ENCODE assay signal across 24 cellular contexts in genomic region chr6:34474754-34475153, GRCh38. TPM values are rescaled to one million over a fixed set of nuclear protein-coding genes. Genes with fewer than 3 reads are reported as not detected.
DNase-seq lines count a peak whose midpoint lies in the region; ATAC-seq, FAIRE-seq and TF ChIP-seq lines count a peak whose summit lies in the region.
"Had no signal": no experiment of that assay in that cellular context is flagged by ENCODE, and none has a peak within 500 bp of the region (broad histone marks: within the 10 kb centered on the region; RNA-seq: fewer than 3 reads in every experiment).

No MANE protein-coding gene starts in this region.

- H3K36me3 ChIP-seq in K562 (ENCODE audit: control insufficient read depth, insufficient read depth, low read length) (no peaks in the 10 kb centered on the region), mesenchymal stem cell (ENCODE audit: control insufficient read depth in 1 of 2, insufficient read depth in 2 of 2, low read depth in 1 of 2, low read length in 2 of 2) (no peaks in the 10 kb centered on the region)
- H3K36me3 ChIP-seq: BLaER1, HAP-1 had no signal

- no peak overlapping the region for H3K4me3 Mint-ChIP-seq in activated naive CD4-positive, alpha-beta T cell treated with anti-CD3 and anti-CD28 coated beads, Interleukin-2, amount 50 U/mL, for 24 hours
- H3K4me3 Mint-ChIP-seq: B cell; CD4-positive, CD25-positive, alpha-beta regulatory T cell; CD8-positive, alpha-beta T cell; GM23338 had no signal

- no peak for DNase-seq in activated naive CD4-positive, alpha-beta T cell treated with Interleukin-2 at 50 U/mL for 16 hours
- no peak for DNase-seq in K562 (ENCODE audit: extremely low read depth in 1 of 4, low spot score in 3 of 4)
- no peak for DNase-seq in mesenchymal stem cell
- DNase-seq in NCI-H748 (lab: John Stamatoyannopoulos, UW; ENCODE audit: unreplicated experiment), result no peak
- DNase-seq: Caco-2; CD4-positive, CD25-positive, alpha-beta regulatory T cell; CD8-positive, alpha-beta T cell; DMS 273 treated with DMSO at 0.1 percent for 48 hours; DMS79; GDM1 had no signal

- no peak for TF ChIP-seq RAD21 in K562 (CRISPR knock-in tag; conservative IDR thresholded peaks at IDR 0.05 in 1 of 2, IDR thresholded peaks at IDR 0.05 in 1 of 2)

- in situ Hi-C loops in K562 (cut with MboI), result loop anchor here (25.0 kb wide), 1 partner anchor 663 kb away; the partner anchor contains the start of gene TCP11

- no peak overlapping the region for H3K14ac ChIP-seq in mesenchymal stem cell (ENCODE audit: low read length in 2 of 2)

- no peak overlapping the region for H2AK5ac ChIP-seq in mesenchymal stem cell (ENCODE audit: low read length, severe bottlenecking)

- no peaks in the 10 kb centered on the region for H3K79me2 ChIP-seq in K562 (ENCODE audit: control insufficient read depth, insufficient read depth, low read length)

- no peak for TF ChIP-seq POLR2A in K562 (conservative IDR thresholded peaks at IDR 0.05)

- intact Hi-C loops in K562 (cut with micrococcal nuclease), result no loop called here

- H3K4me3 ChIP-seq in K562 (no peak overlapping the region), mesenchymal stem cell (ENCODE audit: insufficient read depth in 1 of 2, low read depth in 1 of 2, low read length in 2 of 2) (no peak overlapping the region)
- H3K4me3 ChIP-seq: BLaER1, GM12878, GM23338, HAP-1 had no signal

- no TSS peak for BruUV-seq in K562 (replicated peaks; lab: Mats Ljungman, UMichigan)

- H3K9me3 Mint-ChIP-seq in activated naive CD4-positive, alpha-beta T cell treated with anti-CD3 and anti-CD28 coated beads, Interleukin-2, amount 50 U/mL, for 24 hours, result no peaks in the 10 kb centered on the region
- H3K9me3 Mint-ChIP-seq: CD8-positive, alpha-beta T cell had no signal

- no peaks in the 10 kb centered on the region for H3K4me1 Mint-ChIP-seq in activated naive CD4-positive, alpha-beta T cell treated with anti-CD3 and anti-CD28 coated beads, Interleukin-2, amount 50 U/mL, for 24 hours
- H3K4me1 Mint-ChIP-seq: CD4-positive, CD25-positive, alpha-beta regulatory T cell had no signal

- TF ChIP-seq CTCF in K562 (IDR thresholded peaks at IDR 0.05 in 2 of 3, conservative IDR thresholded peaks at IDR 0.05 in 1 of 3; ENCODE audit: insufficient read depth in 2 of 3, low read depth in 1 of 3, low read length in 3 of 3), result no peak

- H3K9me3 ChIP-seq in K562 (replicated peaks; ENCODE audit: control insufficient read depth, insufficient read depth, low read depth, low read length), result no peaks in the 10 kb centered on the region
- H3K9me3 ChIP-seq in mesenchymal stem cell (ENCODE audit: control insufficient read depth, low read length), result peaks cover 6% of the 10 kb centered on the region
- H3K9me3 ChIP-seq: BLaER1, Caco-2, HAP-1 had no signal

- no peak overlapping the region for H4K8ac ChIP-seq in mesenchymal stem cell (ENCODE audit: low read length)

- no peak overlapping the region for H2BK15ac ChIP-seq in mesenchymal stem cell (ENCODE audit: low read depth, poor library complexity, severe bottlenecking)

- no peak overlapping the region for H2AFZ ChIP-seq in K562 (ENCODE audit: low read depth, low read length)
- H2AFZ ChIP-seq in mesenchymal stem cell (ENCODE audit: low read depth, low read length), result no peak overlapping the region
- H2AFZ ChIP-seq: GM23338 had no signal

- H3K27me3 ChIP-seq in K562 (ENCODE audit: control insufficient read depth in 2 of 2, insufficient read depth in 2 of 2, low read length in 2 of 2), result no peaks in the 10 kb centered on the region; a peak in 1 of 5 replicates
- H3K27me3 ChIP-seq in mesenchymal stem cell (ENCODE audit: control insufficient read depth in 1 of 2, insufficient read depth in 1 of 2, low read length in 2 of 2), result peaks cover 12 to 28% of the 10 kb centered on the region in 2 experiments
- H3K27me3 ChIP-seq: BLaER1 had no signal

- H3K27ac ChIP-seq in K562 (ENCODE audit: extremely low read depth, low read depth, low read length) (no peak overlapping the region), mesenchymal stem cell (ENCODE audit: low read length, poor library complexity, severe bottlenecking) (no peak overlapping the region)
- H3K27ac ChIP-seq: 22Rv1, BLaER1, C4-2B had no signal

- no peaks in the 10 kb centered on the region for H3K79me1 ChIP-seq in mesenchymal stem cell (replicated peaks; ENCODE audit: low read length, poor library complexity, severe bottlenecking)

- H3K4me1 ChIP-seq in K562 (replicated peaks in 1 of 2; ENCODE audit: control insufficient read depth in 2 of 2, insufficient read depth in 2 of 2, low read length in 2 of 2) (peaks cover 0 to 4% of the 10 kb centered on the region in 2 experiments; a peak in 4 of 5 replicates), mesenchymal stem cell (ENCODE audit: control insufficient read depth, insufficient read depth, low read depth, low read length) (no peaks in the 10 kb centered on the region)
- H3K4me1 ChIP-seq: Caco-2, HAP-1 had no signal

- H3K4me2 ChIP-seq in K562 (ENCODE audit: insufficient read depth, low read length) (no peak overlapping the region), mesenchymal stem cell (ENCODE audit: low read length, poor library complexity, severe bottlenecking) (no peak overlapping the region)
- H3K4me2 ChIP-seq: BLaER1, GM23338 had no signal

- no peaks in the 10 kb centered on the region for H4K20me1 ChIP-seq in K562 (replicated peaks; ENCODE audit: control insufficient read depth, insufficient read depth, low read length)
- H4K20me1 ChIP-seq: BLaER1 had no signal

- 11% methylated on average over 2 of the region's 2 CpGs for WGBS in K562 (ENCODE audit: insufficient coverage, low coverage, missing lambda C conversion rate)
- 75% methylated on average over 2 of the region's 2 CpGs for WGBS in mesenchymal stem cell

- H3K18ac ChIP-seq in mesenchymal stem cell (ENCODE audit: low read depth in 1 of 2, low read length in 2 of 2), result peak overlapping the region in 1 of 2 experiments; percentile 23

- no peak overlapping the region for H3K4ac ChIP-seq in mesenchymal stem cell (ENCODE audit: low read depth in 1 of 2, low read length in 2 of 2)

- H3K36me3 Mint-ChIP-seq in activated naive CD4-positive, alpha-beta T cell treated with anti-CD3 and anti-CD28 coated beads, Interleukin-2, amount 50 U/mL, for 24 hours, result no peaks in the 10 kb centered on the region
- H3K36me3 Mint-ChIP-seq: CD8-positive, alpha-beta T cell had no signal

- peak overlapping the region; percentile 2 for H2BK120ac ChIP-seq in mesenchymal stem cell (ENCODE audit: low read depth, low read length)

- no peaks in the 10 kb centered on the region for H3K9me1 ChIP-seq in K562 (ENCODE audit: control insufficient read depth, insufficient read depth, low read length)

- H4K91ac ChIP-seq in mesenchymal stem cell (ENCODE audit: low read length), result no peak overlapping the region

- no peak for ATAC-seq in K562
- ATAC-seq in HG03280 (IDR thresholded peaks at IDR 0.05; ENCODE audit: unreplicated experiment), result no peak
- ATAC-seq in HG03521 (IDR thresholded peaks at IDR 0.05; ENCODE audit: unreplicated experiment), result no peak
- ATAC-seq: CD8-positive, alpha-beta T cell; GM12878 had no signal

- H3K23ac ChIP-seq in mesenchymal stem cell (ENCODE audit: low read length in 2 of 2), result no peak overlapping the region

- no peak overlapping the region for H2BK5ac ChIP-seq in mesenchymal stem cell (ENCODE audit: low read depth, low read length, poor library complexity, severe bottlenecking)

- CTCF ChIA-PET in K562 (lab: Yijun Ruan, JAX; ENCODE audit: low intra/inter-chr PET ratio), result no interaction called here

- H3K9ac ChIP-seq in K562 (ENCODE audit: insufficient read depth in 1 of 2, low read depth in 2 of 2, low read length in 2 of 2), result no peak overlapping the region
- H3K9ac ChIP-seq in mesenchymal stem cell (ENCODE audit: low read length), result no peak overlapping the region
- H3K9ac ChIP-seq: BLaER1 had no signal

- H3K27me3 Mint-ChIP-seq in activated naive CD4-positive, alpha-beta T cell treated with anti-CD3 and anti-CD28 coated beads, Interleukin-2, amount 50 U/mL, for 24 hours, result no peaks in the 10 kb centered on the region
- H3K27me3 Mint-ChIP-seq: B cell had no signal

- H3K27ac Mint-ChIP-seq in activated naive CD4-positive, alpha-beta T cell treated with anti-CD3 and anti-CD28 coated beads, Interleukin-2, amount 50 U/mL, for 24 hours, result peak overlapping the region; percentile 42
- H3K27ac Mint-ChIP-seq: B cell; CD8-positive, alpha-beta T cell; GM23338 had no signal

- POLR2A ChIA-PET in K562 (lab: Yijun Ruan, JAX), result interaction anchor here (0.6 to 2.3 kb wide), 6 partner anchors 9 to 550 kb away, joined by 3 to 10 read pairs (median 5); partner anchors contain the start of gene PACSIN1

- H2BK12ac ChIP-seq in mesenchymal stem cell (ENCODE audit: low read length in 2 of 2), result no peak overlapping the region

- FAIRE-seq in K562 (lab: Jason Lieb, UNC), result no peak
- FAIRE-seq: A204.1, GM12878, GM19239 had no signal

- no peak for TF ChIP-seq EP300 in K562 (IDR thresholded peaks at IDR 0.05; ENCODE audit: low read length)

RNA-seq across cellular contexts. Expression of gene PACSIN1, which starts 8.9 kb away (rescaled TPM):
- total RNA-seq in K562 (2011; cell fraction: chromatin; rRNA removed; ENCODE audit: low replicate concordance), result 1.5 and 2.1 TPM in 2 replicates
- 1.2 and 1.3 TPM in 2 replicates for total RNA-seq in K562 (2011; cell fraction: nucleolus; rRNA removed)
- 0.99 and 1.1 TPM in 2 replicates for total RNA-seq in K562 (2011; cell fraction: nucleoplasm; rRNA removed)
- 0.41 and 0.45 TPM in 2 replicates for total RNA-seq in K562 (2014; rRNA removed)
- 0.10 and 0.29 TPM in 2 replicates for total RNA-seq in K562 (2014; rRNA removed; fragmentation: Illumina TruSeq; extraction: Trizol)
- 0.22 and 0.23 TPM in 2 replicates for total RNA-seq in K562 (2015; rRNA removed; fragmentation: Illumina TruSeq; extraction: Trizol)
- 0.98 and 1.7 TPM in 2 replicates for total RNA-seq in K562 (2021)
- 1.1 and 1.4 TPM in 2 replicates for polyA plus RNA-seq in K562 (2011; rRNA removed)
- polyA plus RNA-seq in K562 (2011; cell fraction: cytosol; rRNA removed), result 1.2 and 1.6 TPM in 2 replicates
- polyA plus RNA-seq in K562 (2011; cell fraction: nucleus; rRNA removed), result 2.2 and 3.4 TPM in 2 replicates
- polyA plus RNA-seq in K562 (2012), result 0.90 and 1.2 TPM in 2 replicates
- 0.79 and 1.4 TPM in 2 replicates for polyA plus RNA-seq in K562 (2014; fragmentation: Illumina TruSeq; extraction: Trizol)
- polyA plus RNA-seq in K562 (2014; fragmentation: Nextera tagmentation; extraction: Ambion mirVana), result under 1 TPM; 0.01 to 0.03 TPM
- 0.98 and 1.2 TPM in 2 replicates for polyA plus RNA-seq in K562 (2014; rRNA removed)
- 0.98 and 1.1 TPM in 2 replicates for polyA minus RNA-seq in K562 (2011; rRNA and poly(A)+ RNA removed)
- 0.95 and 1.7 TPM in 2 replicates for polyA minus RNA-seq in K562 (2011; cell fraction: cytosol; rRNA and poly(A)+ RNA removed)
- 0.67 and 1.9 TPM in 2 replicates for polyA minus RNA-seq in K562 (2011; cell fraction: nucleus; rRNA and poly(A)+ RNA removed)
- 0.07 TPM for polyA plus RNA-seq in mesenchymal stem cell (2013, experiment 1 of 2)
- polyA plus RNA-seq in mesenchymal stem cell (2013, experiment 2 of 2), result 0.03 TPM
- total RNA-seq: H4 had no signal
- polyA plus RNA-seq: AG04450 had no signal

RNA-seq across cellular contexts. Expression of gene RPS10, which starts 48.9 kb away (rescaled TPM):
- total RNA-seq in K562 (2011; cell fraction: chromatin; rRNA removed; ENCODE audit: low replicate concordance), result 244 and 499 TPM in 2 replicates
- 961 and 1,244 TPM in 2 replicates for total RNA-seq in K562 (2011; cell fraction: nucleolus; rRNA removed)
- 1,028 and 1,732 TPM in 2 replicates for total RNA-seq in K562 (2011; cell fraction: nucleoplasm; rRNA removed)
- 3,907 and 4,273 TPM in 2 replicates for total RNA-seq in K562 (2014; rRNA removed)
- total RNA-seq in K562 (2014; rRNA removed; fragmentation: Illumina TruSeq; extraction: Trizol), result 2,809 and 3,197 TPM in 2 replicates
- 3,578 and 3,876 TPM in 2 replicates for total RNA-seq in K562 (2015; rRNA removed; fragmentation: Illumina TruSeq; extraction: Trizol)
- total RNA-seq in K562 (2021), result 3,062 and 3,200 TPM in 2 replicates
- polyA plus RNA-seq in K562 (2011; rRNA removed), result 5,201 and 6,397 TPM in 2 replicates
- polyA plus RNA-seq in K562 (2011; cell fraction: cytosol; rRNA removed), result 12,487 and 14,962 TPM in 2 replicates
- polyA plus RNA-seq in K562 (2011; cell fraction: nucleus; rRNA removed), result 1,847 and 2,630 TPM in 2 replicates
- 4,197 and 5,822 TPM in 2 replicates for polyA plus RNA-seq in K562 (2012)
- 4,753 and 5,213 TPM in 2 replicates for polyA plus RNA-seq in K562 (2014; fragmentation: Illumina TruSeq; extraction: Trizol)
- polyA plus RNA-seq in K562 (2014; fragmentation: Nextera tagmentation; extraction: Ambion mirVana), result 1,000 to 10,000 TPM; 2,680 to 3,048 TPM
- 4,615 and 5,251 TPM in 2 replicates for polyA plus RNA-seq in K562 (2014; rRNA removed)
- 2,379 and 2,522 TPM in 2 replicates for polyA minus RNA-seq in K562 (2011; rRNA and poly(A)+ RNA removed)
- 976 and 1,028 TPM in 2 replicates for polyA minus RNA-seq in K562 (2011; cell fraction: cytosol; rRNA and poly(A)+ RNA removed)
- polyA minus RNA-seq in K562 (2011; cell fraction: nucleus; rRNA and poly(A)+ RNA removed), result 203 and 375 TPM in 2 replicates
- polyA plus RNA-seq in mesenchymal stem cell (2013, experiment 1 of 2), result 1,582 TPM
- 1,567 TPM for polyA plus RNA-seq in mesenchymal stem cell (2013, experiment 2 of 2)
